Comparison of ENCODE assay signal across 27 cellular contexts in genomic region chr12:105462841-105463240, GRCh38.
DNase-seq lines count a peak whose midpoint lies in the region; ATAC-seq, FAIRE-seq and TF ChIP-seq lines count a peak whose summit lies in the region.
"Had no signal": no experiment of that assay in that cellular context is flagged by ENCODE, and none has a peak within 500 bp of the region (broad histone marks: within the 10 kb centered on the region; RNA-seq: fewer than 3 reads in every experiment).

No MANE protein-coding gene starts in this region.

- H3K4me2 ChIP-seq in IMR-90 (ENCODE audit: low read depth, low read length) = no peak overlapping the region

- no peak overlapping the region for H3K14ac ChIP-seq in IMR-90 (replicated peaks; ENCODE audit: low read depth, low read length)

- DNase-seq in EL (peak; percentile 75), IMR-90 (peak; percentile 61), bronchial epithelial cell (ENCODE audit: low read depth) (peak; percentile 79), iris pigment epithelial cell (ENCODE audit: low read depth) (peak; percentile 65), G401 (ENCODE audit: low spot score) (no peak)
- no peak for DNase-seq in activated effector memory CD4-positive, alpha-beta T cell treated with anti-CD3 and anti-CD28 coated beads, Interleukin-2, amount 50 U/mL, for 16 hours
- no peak for DNase-seq in activated CD4-positive, alpha-beta T cell treated with anti-CD3 and anti-CD28 coated beads for 4 hours
- DNase-seq: ACHN; activated CD4-positive, alpha-beta memory T cell treated with anti-CD3 and anti-CD28 coated beads, Interleukin-2, amount 10 ng/mL, durations not matched to agents 7 days and 5 days; body of pancreas; C1 segment of cervical spinal cord; Caco-2; effector CD8-positive, alpha-beta T cell; kidney; NCI-H187; NCI-H69; Right ventricle myocardium superior; sigmoid colon; stimulated activated CD4-positive, alpha-beta T cell treated with anti-CD3 and anti-CD28 coated beads, Interleukin-15, amount 100 ng/mL, for 24 hours; stimulated activated naive CD8-positive, alpha-beta T cell treated with anti-CD3 and anti-CD28 coated beads, Interleukin-15, amount 100 ng/mL, for 72 hours; SW 1271; tibial artery had no signal

- no peak overlapping the region for H2AK9ac ChIP-seq in IMR-90 (replicated peaks; ENCODE audit: low read depth, low read length, poor library complexity)

- H3K4me1 ChIP-seq in IMR-90 (ENCODE audit: control insufficient read depth, insufficient read depth, low read length) = no peaks in the 10 kb centered on the region
- H3K4me1 ChIP-seq: body of pancreas, sigmoid colon had no signal

- TF ChIP-seq POLR2A in IMR-90 (IDR thresholded peaks at IDR 0.05; ENCODE audit: low read depth, low read length) = no peak

- no TSS peak for BruUV-seq in IMR-90 (replicated peaks; lab: Mats Ljungman, UMichigan)

- H3K4me3 ChIP-seq in IMR-90 (ENCODE audit: insufficient read depth, low read depth, low read length) (no peak overlapping the region), bronchial epithelial cell (ENCODE audit: low read depth, low read length) (no peak overlapping the region)
- H3K4me3 ChIP-seq: body of pancreas, lung, sigmoid colon, tibial artery had no signal

- TF ChIP-seq CTCF in IMR-90 (conservative IDR thresholded peaks at IDR 0.05; ENCODE audit: low read depth, low read length) = no peak
- TF ChIP-seq CTCF in bronchial epithelial cell (IDR thresholded peaks at IDR 0.05; ENCODE audit: insufficient read depth, low read length, severe bottlenecking) = no peak

- no peak overlapping the region for H2BK15ac ChIP-seq in IMR-90 (ENCODE audit: low read depth, low read length)

- WGBS in IMR-90 (ENCODE audit: extremely low coverage in 2 of 2, insufficient read length in 1 of 2), 2 experiments = no CpG with 5 or more reads among the region's 2 CpGs

- dilution Hi-C loops in IMR-90 (cut with HindIII; ENCODE audit: low sequenced_read_pairs, unreplicated experiment) = no loop called here

- peaks cover 3% of the 10 kb centered on the region; the same call in 1 of the 2 replicates for H3K9me1 ChIP-seq in IMR-90 (ENCODE audit: insufficient read depth, low read length)

- H2BK120ac ChIP-seq in IMR-90 (ENCODE audit: low read depth, low read length) = no peak overlapping the region

- H4K8ac ChIP-seq in IMR-90 (ENCODE audit: low read depth in 2 of 2, low read length in 2 of 2) = no peak overlapping the region

- ATAC-seq in IMR-90 (ENCODE audit: low read depth) (peak; percentile 21), HG03342 (IDR thresholded peaks at IDR 0.05; ENCODE audit: unreplicated experiment) (no peak)
- ATAC-seq: body of pancreas; esophagus mucosa; stimulated activated naive CD8-positive, alpha-beta T cell treated with anti-CD3 and anti-CD28 coated beads, Interleukin-15, amount 100 ng/mL, for 72 hours had no signal

- H4K20me1 ChIP-seq in IMR-90 (ENCODE audit: insufficient read depth, low read length) = no peaks in the 10 kb centered on the region

- CTCF ChIA-PET in IMR-90 (lab: Yijun Ruan, JAX) = interaction anchor here (1.1 kb wide), 1 partner anchor 42 kb away, joined by 3 read pairs; no protein-coding TSS in a partner anchor

- H3K56ac ChIP-seq in IMR-90 (ENCODE audit: extremely low read depth, insufficient read depth, low read length) = no peak overlapping the region

- no peak for TF ChIP-seq RAD21 in IMR-90 (IDR thresholded peaks at IDR 0.05; ENCODE audit: low read length)

- no peak overlapping the region for H2BK5ac ChIP-seq in IMR-90 (ENCODE audit: low read depth, low read length, poor library complexity, severe bottlenecking)

- no peak overlapping the region for H3K23ac ChIP-seq in IMR-90 (ENCODE audit: low read depth, low read length)

- no peak overlapping the region for H3K27ac ChIP-seq in IMR-90 (ENCODE audit: insufficient read depth, low read length)
- H3K27ac ChIP-seq: body of pancreas, sigmoid colon, tibial artery had no signal

- no peak for FAIRE-seq in bronchial epithelial cell (lab: Jason Lieb, UNC)
- FAIRE-seq: colon, H1, kidney had no signal

- no peak overlapping the region for H4K91ac ChIP-seq in IMR-90 (ENCODE audit: insufficient read depth, low read depth, low read length)

- no peak overlapping the region for H4K5ac ChIP-seq in IMR-90 (ENCODE audit: low read depth, low read length)

- peaks cover 4% of the 10 kb centered on the region for H3K9me3 ChIP-seq in IMR-90 (ENCODE audit: control insufficient read depth, insufficient read depth, low read length)
- H3K9me3 ChIP-seq: body of pancreas, tibial artery had no signal

- no peaks in the 10 kb centered on the region for H3K79me1 ChIP-seq in IMR-90 (ENCODE audit: low read depth in 1 of 2, low read length in 2 of 2)

- H3K9ac ChIP-seq in IMR-90 (ENCODE audit: low read depth, low read length) = no peak overlapping the region

- H3K27me3 ChIP-seq in IMR-90 (ENCODE audit: control insufficient read depth, insufficient read depth, low read length) = peaks cover 9% of the 10 kb centered on the region
- H3K27me3 ChIP-seq in bronchial epithelial cell (ENCODE audit: control insufficient read depth, insufficient read depth, low read length) = no peaks in the 10 kb centered on the region
- H3K27me3 ChIP-seq: body of pancreas, sigmoid colon, tibial artery had no signal

- POLR2A ChIA-PET in IMR-90 (lab: Charles Lee; ENCODE audit: unreplicated experiment) = no interaction called here

- no peak overlapping the region for H2BK20ac ChIP-seq in IMR-90 (ENCODE audit: low read depth, low read length)

- H2AFZ ChIP-seq in IMR-90 (replicated peaks; ENCODE audit: low read length, poor library complexity) = no peak overlapping the region

- in situ Hi-C loops in IMR-90 (cut with MboI; ENCODE audit: low sequenced_read_pairs) (no loop called here), G401 (cut with HindIII; ENCODE audit: low sequenced_read_pairs) (no loop called here)

- H3K18ac ChIP-seq in IMR-90 (ENCODE audit: low read depth, low read length) = no peak overlapping the region

- H3K4ac ChIP-seq in IMR-90 (ENCODE audit: low read depth, low read length) = no peak overlapping the region

- H3K36me3 ChIP-seq in IMR-90 (ENCODE audit: control insufficient read depth, insufficient read depth, low read length) = no peaks in the 10 kb centered on the region
- no peaks in the 10 kb centered on the region for H3K36me3 ChIP-seq in bronchial epithelial cell (ENCODE audit: control insufficient read depth, insufficient read depth, low read length)
- H3K36me3 ChIP-seq: sigmoid colon, tibial artery had no signal

- no peak overlapping the region for H2AK5ac ChIP-seq in IMR-90 (ENCODE audit: low read depth, low read length)

- intact Hi-C loops in IMR-90 (cut with micrococcal nuclease) = no loop called here

TF ChIP-seq in IMR-90, 13 proteins besides CTCF, POLR2A, EP300 and RAD21:
- TF ChIP-seq MXI1 (IDR thresholded peaks at IDR 0.05; ENCODE audit: borderline replicate concordance, low read depth, low read length) = no peak
- peak; percentile 32; the same call in 1 of the 2 replicates for TF ChIP-seq CEBPB (IDR thresholded peaks at IDR 0.05; ENCODE audit: low read depth, low read length)

Comparison
In these comparisons a context has a peak if more than half of its experiments do, and no peak if none do; other contexts are left out.
1. DNase-seq: peak in EL (single experiment), IMR-90 (single experiment), bronchial epithelial cell (single experiment) and iris pigment epithelial cell (single experiment); none in activated effector memory CD4-positive, alpha-beta T cell treated with anti-CD3 and anti-CD28 coated beads, Interleukin-2, amount 50 U/mL, for 16 hours (single experiment), activated CD4-positive, alpha-beta T cell treated with anti-CD3 and anti-CD28 coated beads for 4 hours (0 of 2) and G401 (single experiment).